In the genomic region with DNA sequence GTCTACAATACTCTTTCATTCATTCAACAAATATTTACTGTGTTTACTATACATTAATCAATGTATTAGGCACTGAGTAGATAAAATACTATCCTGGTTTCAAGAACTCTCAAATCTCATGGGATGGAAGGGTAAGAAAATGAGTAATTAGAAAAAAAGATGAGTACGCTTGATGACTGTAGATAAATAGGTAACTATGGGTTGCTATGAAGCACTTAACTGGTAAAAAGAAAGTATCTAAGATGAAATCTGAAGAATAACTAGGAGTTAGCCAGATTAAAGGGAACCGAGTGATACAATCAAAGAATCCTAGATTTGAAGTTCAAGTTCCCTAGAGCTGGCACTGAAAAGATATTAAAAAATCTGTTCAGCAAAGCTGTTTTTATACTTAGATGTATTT, we compare ENCODE assay signal across 36 cellular contexts.
"Had no signal": no experiment of that assay in that cellular context is flagged by ENCODE, and none has a peak within 500 bp of the region (broad histone marks: within the 10 kb centered on the region; RNA-seq: fewer than 3 reads in every experiment).

No MANE protein-coding gene starts in this region.

- ATAC-seq: activated CD4-positive, alpha-beta T cell treated with anti-CD3 and anti-CD28 coated beads for 36 hours; activated CD4-positive, CD25-positive, alpha-beta regulatory T cell treated with anti-CD3 and anti-CD28 coated beads, Interleukin-2, amount 50 U/mL, for 24 hours; activated naive CD4-positive, alpha-beta T cell treated with anti-CD3 and anti-CD28 coated beads, Interleukin-2, amount 50 U/mL, for 72 hours; activated T-cell treated with anti-CD3 and anti-CD28 coated beads, Interleukin-2, amount 50 U/mL, for 72 hours; effector memory CD8-positive, alpha-beta T cell; foreskin keratinocyte; gastrocnemius medialis; heart left ventricle; T-cell had no signal

- H3K4me1 ChIP-seq: ascending aorta, breast epithelium, foreskin keratinocyte, gastrocnemius medialis, heart left ventricle had no signal

- FAIRE-seq: colon had no signal

- H3K27me3 Mint-ChIP-seq: activated CD4-positive, alpha-beta memory T cell treated with anti-CD3 and anti-CD28 coated beads, Interleukin-2, amount 10 ng/mL, durations not matched to agents 7 days and 5 days; activated CD4-positive, alpha-beta T cell treated with anti-CD3 and anti-CD28 coated beads, Interleukin-2, amount 10 ng/mL, durations not matched to agents 7 days and 5 days; activated naive CD4-positive, alpha-beta T cell treated with anti-CD3 and anti-CD28 coated beads, Interleukin-2, amount 10 ng/mL, durations not matched to agents 7 days and 5 days; activated naive CD8-positive, alpha-beta T cell treated with anti-CD3 and anti-CD28 coated beads, Interleukin-2, amount 10 ng/mL, durations not matched to agents 7 days and 5 days; brain had no signal

- H3K9me3 Mint-ChIP-seq: activated B cell treated with CpG ODN at 0.5 μM for 24 hours; activated CD4-positive, alpha-beta memory T cell treated with anti-CD3 and anti-CD28 coated beads, Interleukin-2, amount 10 ng/mL, durations not matched to agents 7 days and 5 days; activated CD4-positive, alpha-beta T cell treated with anti-CD3 and anti-CD28 coated beads, Interleukin-2, amount 10 ng/mL, durations not matched to agents 7 days and 5 days; activated naive CD4-positive, alpha-beta T cell treated with anti-CD3 and anti-CD28 coated beads, Interleukin-2, amount 10 ng/mL, durations not matched to agents 7 days and 5 days; activated naive CD8-positive, alpha-beta T cell treated with anti-CD3 and anti-CD28 coated beads, Interleukin-2, amount 10 ng/mL, durations not matched to agents 7 days and 5 days; activated T-cell treated with anti-CD3 and anti-CD28 coated beads, Interleukin-2, amount 50 U/mL, for 72 hours; T-helper 1 cell treated with Interleukin-12 subunit alpha and Interleukin-12 subunit beta and Interleukin-4 antibody, amounts not matched to agents 30 μg/mL and 1 μg/mL, for 36 hours; T-helper 2 cell treated with Interferon-gamma antibody and Interleukin-4, amounts not matched to agents 5 μg/mL and 100 μg/mL, for 36 hours had no signal

- H3K27ac Mint-ChIP-seq: activated B cell treated with CpG ODN at 0.5 μM for 24 hours; activated CD4-positive, alpha-beta memory T cell treated with anti-CD3 and anti-CD28 coated beads, Interleukin-2, amount 10 ng/mL, durations not matched to agents 7 days and 5 days; activated CD4-positive, alpha-beta T cell treated with anti-CD3 and anti-CD28 coated beads for 36 hours; activated CD4-positive, alpha-beta T cell treated with anti-CD3 and anti-CD28 coated beads, Interleukin-2, amount 10 ng/mL, durations not matched to agents 7 days and 5 days; activated naive CD4-positive, alpha-beta T cell treated with anti-CD3 and anti-CD28 coated beads, Interleukin-2, amount 10 ng/mL, durations not matched to agents 7 days and 5 days; activated naive CD4-positive, alpha-beta T cell treated with anti-CD3 and anti-CD28 coated beads, Interleukin-2, amount 50 U/mL, for 72 hours; activated naive CD8-positive, alpha-beta T cell treated with anti-CD3 and anti-CD28 coated beads, Interleukin-2, amount 10 ng/mL, durations not matched to agents 7 days and 5 days; activated T-cell treated with anti-CD3 and anti-CD28 coated beads, Interleukin-2, amount 50 U/mL, for 24 hours; activated T-cell treated with anti-CD3 and anti-CD28 coated beads, Interleukin-2, amount 50 U/mL, for 72 hours; effector memory CD8-positive, alpha-beta T cell; T-cell; T-helper 1 cell treated with Interleukin-12 subunit alpha and Interleukin-12 subunit beta and Interleukin-4 antibody, amounts not matched to agents 30 μg/mL and 1 μg/mL, for 36 hours; T-helper 2 cell treated with Interferon-gamma antibody and Interleukin-4, amounts not matched to agents 5 μg/mL and 100 μg/mL, for 36 hours had no signal

- H3K36me3 Mint-ChIP-seq: activated naive CD4-positive, alpha-beta T cell treated with anti-CD3 and anti-CD28 coated beads, Interleukin-2, amount 10 ng/mL, durations not matched to agents 7 days and 5 days; activated naive CD8-positive, alpha-beta T cell treated with anti-CD3 and anti-CD28 coated beads, Interleukin-2, amount 10 ng/mL, durations not matched to agents 7 days and 5 days; T-cell had no signal

- DNase-seq: activated B cell treated with CpG ODN at 0.5 μM for 24 hours; activated CD4-positive, alpha-beta memory T cell treated with anti-CD3 and anti-CD28 coated beads, Interleukin-2, amount 10 ng/mL, durations not matched to agents 7 days and 5 days; activated CD4-positive, alpha-beta T cell treated with anti-CD3 and anti-CD28 coated beads for 36 hours; activated CD4-positive, alpha-beta T cell treated with anti-CD3 and anti-CD28 coated beads, Interleukin-2, amount 10 ng/mL, durations not matched to agents 7 days and 5 days; activated CD4-positive, alpha-beta T cell treated with anti-CD3 and anti-CD28 coated beads, Interleukin-2, amount 50 U/mL, for 4 hours; activated CD8-positive, alpha-beta memory T cell treated with anti-CD3 and anti-CD28 coated beads, Interleukin-2, amount 50 U/mL, for 48 hours; activated gamma-delta T cell; activated naive CD4-positive, alpha-beta T cell; activated naive CD4-positive, alpha-beta T cell treated with anti-CD3 and anti-CD28 coated beads, Interleukin-2, amount 10 ng/mL, durations not matched to agents 7 days and 5 days; activated naive CD8-positive, alpha-beta T cell treated with anti-CD3 and anti-CD28 coated beads, Interleukin-2, amount 10 ng/mL, durations not matched to agents 7 days and 5 days; activated T-cell treated with anti-CD3 and anti-CD28 coated beads for 4 hours; activated T-cell treated with anti-CD3 and anti-CD28 coated beads, Interleukin-2, amount 50 U/mL, for 24 hours; activated T-cell treated with anti-CD3 and anti-CD28 coated beads, Interleukin-2, amount 50 U/mL, for 72 hours; cortex of kidney; dermis blood vessel endothelial cell; effector CD4-positive, alpha-beta T cell; effector memory CD8-positive, alpha-beta T cell; erythroblast; foreskin keratinocyte; gastrocnemius medialis; glutamatergic neuron; heart left ventricle; T-cell; T1000; WERI-Rb-1 had no signal

- H3K36me3 ChIP-seq: ascending aorta, breast epithelium, cardiac muscle cell, esophagus muscularis mucosa, gastrocnemius medialis, heart left ventricle, WERI-Rb-1 had no signal

- H3K4me3 ChIP-seq: ascending aorta, breast epithelium, cardiac muscle cell, esophagus muscularis mucosa, gastrocnemius medialis, heart left ventricle had no signal

- H3K27me3 ChIP-seq: ascending aorta, breast epithelium, cardiac muscle cell, esophagus muscularis mucosa, foreskin keratinocyte, gastrocnemius medialis, heart left ventricle had no signal

- H3K4me3 Mint-ChIP-seq: activated B cell treated with CpG ODN at 0.5 μM for 24 hours; activated CD4-positive, alpha-beta memory T cell treated with anti-CD3 and anti-CD28 coated beads, Interleukin-2, amount 10 ng/mL, durations not matched to agents 7 days and 5 days; activated CD4-positive, alpha-beta T cell treated with anti-CD3 and anti-CD28 coated beads for 36 hours; activated CD4-positive, alpha-beta T cell treated with anti-CD3 and anti-CD28 coated beads, Interleukin-2, amount 10 ng/mL, durations not matched to agents 7 days and 5 days; activated naive CD4-positive, alpha-beta T cell treated with anti-CD3 and anti-CD28 coated beads, Interleukin-2, amount 10 ng/mL, durations not matched to agents 7 days and 5 days; activated naive CD8-positive, alpha-beta T cell treated with anti-CD3 and anti-CD28 coated beads, Interleukin-2, amount 10 ng/mL, durations not matched to agents 7 days and 5 days; activated T-cell treated with anti-CD3 and anti-CD28 coated beads, Interleukin-2, amount 50 U/mL, for 24 hours; activated T-cell treated with anti-CD3 and anti-CD28 coated beads, Interleukin-2, amount 50 U/mL, for 72 hours; brain; central memory CD8-positive, alpha-beta T cell; effector memory CD8-positive, alpha-beta T cell; T-cell; T-helper 1 cell treated with Interleukin-12 subunit alpha and Interleukin-12 subunit beta and Interleukin-4 antibody, amounts not matched to agents 30 μg/mL and 1 μg/mL, for 36 hours; T-helper 2 cell treated with Interferon-gamma antibody and Interleukin-4, amounts not matched to agents 5 μg/mL and 100 μg/mL, for 36 hours had no signal

- H3K4me1 Mint-ChIP-seq: activated B cell treated with CpG ODN at 0.5 μM for 24 hours; activated CD4-positive, alpha-beta memory T cell treated with anti-CD3 and anti-CD28 coated beads, Interleukin-2, amount 10 ng/mL, durations not matched to agents 7 days and 5 days; activated CD4-positive, alpha-beta T cell treated with anti-CD3 and anti-CD28 coated beads for 36 hours; activated CD4-positive, alpha-beta T cell treated with anti-CD3 and anti-CD28 coated beads, Interleukin-2, amount 10 ng/mL, durations not matched to agents 7 days and 5 days; activated naive CD4-positive, alpha-beta T cell treated with anti-CD3 and anti-CD28 coated beads, Interleukin-2, amount 10 ng/mL, durations not matched to agents 7 days and 5 days; activated naive CD8-positive, alpha-beta T cell treated with anti-CD3 and anti-CD28 coated beads, Interleukin-2, amount 10 ng/mL, durations not matched to agents 7 days and 5 days; central memory CD8-positive, alpha-beta T cell had no signal

- H3K9me3 ChIP-seq: ascending aorta, breast epithelium, esophagus muscularis mucosa, gastrocnemius medialis had no signal

- H3K27ac ChIP-seq: ascending aorta, breast epithelium, cardiac muscle cell, foreskin keratinocyte, gastrocnemius medialis, heart left ventricle, WERI-Rb-1 had no signal
